Comparison of ENCODE assay signal across 21 cellular contexts in genomic region chr6:38352636-38353035, GRCh38.
DNase-seq lines count a peak whose midpoint lies in the region; ATAC-seq, FAIRE-seq and TF ChIP-seq lines count a peak whose summit lies in the region.
"Had no signal": no experiment of that assay in that cellular context is flagged by ENCODE, and none has a peak within 500 bp of the region (broad histone marks: within the 10 kb centered on the region; RNA-seq: fewer than 3 reads in every experiment).

No MANE protein-coding gene starts in this region.

- no peak for FAIRE-seq in GM12892 (lab: Jason Lieb, UNC)
- FAIRE-seq: A549, D721Med, GM18507, HepG2 had no signal

- H3K27me3 ChIP-seq in OCI-LY3 (ENCODE audit: low read depth, low read length) (no peaks in the 10 kb centered on the region), smooth muscle cell (ENCODE audit: low read depth) (no peaks in the 10 kb centered on the region), gastrocnemius medialis (no peaks in the 10 kb centered on the region)
- H3K27me3 ChIP-seq: BE2C, Peyer's patch had no signal

- in situ Hi-C loops in gastrocnemius medialis (cut with MboI; ENCODE audit: low sequenced_read_pairs in 4 of 4), result no loop called here

- peak overlapping the region; percentile 77 for H3K27ac Mint-ChIP-seq in central memory CD8-positive, alpha-beta T cell (ENCODE audit: low read depth)

- no peak overlapping the region for H3K4me3 Mint-ChIP-seq in central memory CD8-positive, alpha-beta T cell

- 42% methylated on average over 1 of the region's 1 CpG for WGBS in smooth muscle cell (ENCODE audit: low lambda C conversion rate)

- no peak overlapping the region for H3K27ac ChIP-seq in OCI-LY3 (ENCODE audit: low read length)
- H3K27ac ChIP-seq in smooth muscle cell (ENCODE audit: low read depth), result no peak overlapping the region
- H3K27ac ChIP-seq in gastrocnemius medialis, result no peak overlapping the region
- H3K27ac ChIP-seq: A549, HL-60, Peyer's patch had no signal

- H3K4me1 Mint-ChIP-seq in central memory CD8-positive, alpha-beta T cell, result peaks cover 42% of the 10 kb centered on the region

- H4K20me1 ChIP-seq in OCI-LY3 (ENCODE audit: insufficient read depth, low read length) (no peaks in the 10 kb centered on the region), smooth muscle cell (ENCODE audit: low read depth) (no peaks in the 10 kb centered on the region)

- TF ChIP-seq CTCF in OCI-LY3 (IDR thresholded peaks at IDR 0.05; ENCODE audit: low read depth, low read length) (no peak), smooth muscle cell (IDR thresholded peaks at IDR 0.05; ENCODE audit: borderline replicate concordance, insufficient read depth, poor library complexity, severe bottlenecking) (no peak), gastrocnemius medialis (IDR thresholded peaks at IDR 0.05 in 4 of 5, conservative IDR thresholded peaks at IDR 0.05 in 1 of 5) (no peak)

- intact Hi-C loops in gastrocnemius medialis (cut with DNase I; ENCODE audit: low total_unique reads), result no loop called here

- H3K4me1 ChIP-seq in OCI-LY3 (ENCODE audit: low read length), result peaks cover 55% of the 10 kb centered on the region
- H3K4me1 ChIP-seq in smooth muscle cell (ENCODE audit: low read depth), result peaks cover 18% of the 10 kb centered on the region
- peaks cover 0 to 5% of the 10 kb centered on the region in 2 donors for H3K4me1 ChIP-seq in gastrocnemius medialis
- H3K4me1 ChIP-seq: A549, Peyer's patch had no signal

- no peaks in the 10 kb centered on the region for H3K27me3 Mint-ChIP-seq in central memory CD8-positive, alpha-beta T cell

- H3K36me3 ChIP-seq in OCI-LY3 (replicated peaks; ENCODE audit: low read depth, low read length) (no peaks in the 10 kb centered on the region), smooth muscle cell (ENCODE audit: low read depth) (no peaks in the 10 kb centered on the region), gastrocnemius medialis (no peaks in the 10 kb centered on the region)
- H3K36me3 ChIP-seq: BE2C, Peyer's patch had no signal

- no peaks in the 10 kb centered on the region for H3K9me3 Mint-ChIP-seq in central memory CD8-positive, alpha-beta T cell

- H3K4me2 ChIP-seq in OCI-LY3 (ENCODE audit: low read length) (peak overlapping the region; percentile 79), smooth muscle cell (peak overlapping the region; percentile 50)
- H3K4me2 ChIP-seq: A549 had no signal

- ATAC-seq in central memory CD8-positive, alpha-beta T cell (replicated peaks; ENCODE audit: extremely low read depth, poor library complexity, severe bottlenecking), result no peak
- ATAC-seq in gastrocnemius medialis, result no peak
- ATAC-seq: A549, HepG2 had no signal

- H3K9ac ChIP-seq in OCI-LY3 (ENCODE audit: low read length) (no peak overlapping the region), smooth muscle cell (ENCODE audit: low read depth) (no peak overlapping the region)

- no peaks in the 10 kb centered on the region for H3F3A ChIP-seq in smooth muscle cell (ENCODE audit: low read depth)

- H3K79me2 ChIP-seq in OCI-LY3 (ENCODE audit: low read length) (no peaks in the 10 kb centered on the region), smooth muscle cell (ENCODE audit: low read depth) (no peaks in the 10 kb centered on the region)

- H2AFZ ChIP-seq in OCI-LY3 (ENCODE audit: low read depth, low read length) (no peak overlapping the region), smooth muscle cell (ENCODE audit: low read depth) (no peak overlapping the region)

- peaks cover 11% of the 10 kb centered on the region for H3K36me3 Mint-ChIP-seq in central memory CD8-positive, alpha-beta T cell (ENCODE audit: insufficient read depth)

- TF ChIP-seq POLR2A in GM12892 (IDR thresholded peaks at IDR 0.05; ENCODE audit: low read depth, low read length), result no peak
- TF ChIP-seq POLR2A in gastrocnemius medialis (IDR thresholded peaks at IDR 0.05), result no peak

- no peak overlapping the region for H3K4me3 ChIP-seq in OCI-LY3 (ENCODE audit: low read length)
- H3K4me3 ChIP-seq in smooth muscle cell, result no peak overlapping the region
- no peak overlapping the region for H3K4me3 ChIP-seq in gastrocnemius medialis
- H3K4me3 ChIP-seq: A549, Peyer's patch had no signal

- peak; percentile 14 for DNase-seq in GM03348 (ENCODE audit: low spot score)
- no peak for DNase-seq in central memory CD8-positive, alpha-beta T cell (ENCODE audit: low spot score in 2 of 2)
- no peak for DNase-seq in smooth muscle cell (lab: John Stamatoyannopoulos, UW; ENCODE audit: unreplicated experiment)
- no peak for DNase-seq in GM12892 (ENCODE audit: insufficient read length)
- DNase-seq in gastrocnemius medialis, result no peak
- DNase-seq in OCI-M1 (lab: John Stamatoyannopoulos, UW), result no peak
- DNase-seq: BE2C; KBM-7; NCI-H1105; NCI-H2029 treated with DMSO at 0.1 percent for 48 hours; NCI-H226; NCI-H510A treated with DMSO at 0.1 percent for 48 hours; NCI-H774; NK-92 treated with Interleukin-12 subunit alpha and Interleukin-12 subunit beta, amount 100 ng/mL, for 24 hours; Peyer's patch had no signal

- H3K9me3 ChIP-seq in OCI-LY3 (ENCODE audit: insufficient read depth, low read length) (no peaks in the 10 kb centered on the region), smooth muscle cell (replicated peaks; ENCODE audit: low read depth) (no peaks in the 10 kb centered on the region), gastrocnemius medialis (no peaks in the 10 kb centered on the region)
- H3K9me3 ChIP-seq: A549, BE2C, Peyer's patch had no signal
